ENCODE assay signal across 24 cellular contexts in genomic region chr9:129074106-129074505, GRCh38.
"Had no signal": no experiment of that assay in that cellular context is flagged by ENCODE, and none has a peak within 500 bp of the region (broad histone marks: within the 10 kb centered on the region; RNA-seq: fewer than 3 reads in every experiment).

No MANE protein-coding gene starts in this region.

- FAIRE-seq: RCC 7860 had no signal

- H3K9me3 ChIP-seq: MG63, SJSA1 had no signal

- H3K27ac ChIP-seq: SJSA1, SK-N-MC had no signal

- DNase-seq: IMR-90, Karpas-422, KG1, MG63, NCI-H1092, NCI-H1105 treated with DMSO at 0.1 percent for 48 hours, NCI-H1417 treated with DMSO at 0.1 percent for 48 hours, NCI-H146, NCI-H187, NCI-H2029, NCI-H2081 treated with DMSO at 0.1 percent for 48 hours, NCI-H2171, NCI-H226, NCI-H446, NCI-H510A, NCI-H524 treated with DMSO at 0.1 percent for 48 hours, NCI-H69, NCI-H774, Right ventricle myocardium superior, RPMI8226, SIG-M5 had no signal

- H3K27me3 ChIP-seq: MG63, SJSA1 had no signal

- H3K4me1 ChIP-seq: SJSA1 had no signal

- H3K4me3 ChIP-seq: MG63, SJSA1, SK-N-MC had no signal

- H3K36me3 ChIP-seq: MG63, SJSA1 had no signal
